1 cellular context compared by ENCODE assay signal in genomic region chr19:488505-489417, GRCh38.
TF ChIP-seq lines count a peak whose summit lies in the region.

No MANE protein-coding gene starts in this region.

TF ChIP-seq in HepG2, 621 proteins besides CTCF, POLR2A, EP300 and RAD21 (continued from another document and continues in another):
- TF ChIP-seq GMEB2 (CRISPR knock-in tag; IDR thresholded peaks at IDR 0.05; ENCODE audit: low read depth), result peak; percentile 83
- no peak for TF ChIP-seq ZNF781 (CRISPR knock-in tag; IDR thresholded peaks at IDR 0.05; ENCODE audit: borderline replicate concordance, not compliant biosample characterization)
- TF ChIP-seq ZNF672 (CRISPR knock-in tag; IDR thresholded peaks at IDR 0.05), result 0 out of 2 replicates have a peak, but pooled peaks have one; percentile 47
- peak; percentile 95 for TF ChIP-seq KLF12 (CRISPR knock-in tag; IDR thresholded peaks at IDR 0.05; ENCODE audit: borderline replicate concordance)
- TF ChIP-seq JUN (CRISPR knock-in tag; IDR thresholded peaks at IDR 0.05), result peak; percentile 36
- TF ChIP-seq, protein P1, sequence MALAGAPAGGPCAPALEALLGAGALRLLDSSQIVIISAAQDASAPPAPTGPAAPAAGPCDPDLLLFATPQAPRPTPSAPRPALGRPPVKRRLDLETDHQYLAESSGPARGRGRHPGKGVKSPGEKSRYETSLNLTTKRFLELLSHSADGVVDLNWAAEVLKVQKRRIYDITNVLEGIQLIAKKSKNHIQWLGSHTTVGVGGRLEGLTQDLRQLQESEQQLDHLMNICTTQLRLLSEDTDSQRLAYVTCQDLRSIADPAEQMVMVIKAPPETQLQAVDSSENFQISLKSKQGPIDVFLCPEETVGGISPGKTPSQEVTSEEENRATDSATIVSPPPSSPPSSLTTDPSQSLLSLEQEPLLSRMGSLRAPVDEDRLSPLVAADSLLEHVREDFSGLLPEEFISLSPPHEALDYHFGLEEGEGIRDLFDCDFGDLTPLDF (CRISPR knock-in tag; IDR thresholded peaks at IDR 0.05), result peak; percentile 95
- TF ChIP-seq FOXM1 (CRISPR knock-in tag; IDR thresholded peaks at IDR 0.05), result no peak
- TF ChIP-seq STAG1 (CRISPR knock-in tag; IDR thresholded peaks at IDR 0.05), result peak; percentile 1; the same call in 1 of the 2 replicates
- no peak; the same call in 1 of the 2 replicates for TF ChIP-seq ZNF543 (CRISPR knock-in tag; IDR thresholded peaks at IDR 0.05)
- TF ChIP-seq, protein P2, sequence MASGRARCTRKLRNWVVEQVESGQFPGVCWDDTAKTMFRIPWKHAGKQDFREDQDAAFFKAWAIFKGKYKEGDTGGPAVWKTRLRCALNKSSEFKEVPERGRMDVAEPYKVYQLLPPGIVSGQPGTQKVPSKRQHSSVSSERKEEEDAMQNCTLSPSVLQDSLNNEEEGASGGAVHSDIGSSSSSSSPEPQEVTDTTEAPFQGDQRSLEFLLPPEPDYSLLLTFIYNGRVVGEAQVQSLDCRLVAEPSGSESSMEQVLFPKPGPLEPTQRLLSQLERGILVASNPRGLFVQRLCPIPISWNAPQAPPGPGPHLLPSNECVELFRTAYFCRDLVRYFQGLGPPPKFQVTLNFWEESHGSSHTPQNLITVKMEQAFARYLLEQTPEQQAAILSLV (CRISPR knock-in tag; IDR thresholded peaks at IDR 0.05; ENCODE audit: borderline replicate concordance), result peak; percentile 91
- no peak for TF ChIP-seq ZNF160 (CRISPR knock-in tag; IDR thresholded peaks at IDR 0.05)
- no peak for TF ChIP-seq ZNF512 (CRISPR knock-in tag; IDR thresholded peaks at IDR 0.05)
- TF ChIP-seq CENPT (CRISPR knock-in tag; IDR thresholded peaks at IDR 0.05; ENCODE audit: low read depth), result no peak
- no peak for TF ChIP-seq MTA3 (CRISPR knock-in tag; IDR thresholded peaks at IDR 0.05)
- TF ChIP-seq RFX1 (IDR thresholded peaks at IDR 0.05), result no peak
- TF ChIP-seq GFI1 (CRISPR knock-in tag; IDR thresholded peaks at IDR 0.05; ENCODE audit: borderline replicate concordance), result no peak
- TF ChIP-seq EED (CRISPR knock-in tag; IDR thresholded peaks at IDR 0.05), result peak; percentile 30; the same call in 1 of the 2 replicates
- TF ChIP-seq ZNF607 (CRISPR knock-in tag; IDR thresholded peaks at IDR 0.05; ENCODE audit: borderline replicate concordance), result 0 out of 2 replicates have a peak, but pooled peaks have one; percentile 40
- TF ChIP-seq, protein P3, sequence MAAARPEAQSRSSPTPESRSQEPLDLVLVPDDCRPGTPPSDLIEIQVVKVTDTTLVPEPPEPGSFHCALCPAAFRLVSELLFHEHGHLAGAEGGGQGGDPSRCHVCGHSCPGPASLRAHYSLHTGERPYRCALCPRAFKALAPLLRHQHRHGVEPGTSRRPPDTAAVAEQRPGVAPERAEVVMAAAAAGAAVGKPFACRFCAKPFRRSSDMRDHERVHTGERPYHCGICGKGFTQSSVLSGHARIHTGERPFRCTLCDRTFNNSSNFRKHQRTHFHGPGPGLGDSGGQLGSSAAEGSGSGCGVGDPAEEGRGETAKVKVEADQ (CRISPR knock-in tag; IDR thresholded peaks at IDR 0.05; ENCODE audit: borderline replicate concordance), result no peak; the same call in 1 of the 2 replicates
- 0 out of 2 replicates have a peak, but pooled peaks have one; percentile 25 for TF ChIP-seq MTF1 (CRISPR knock-in tag; IDR thresholded peaks at IDR 0.05)
- no peak; the same call in none of the 2 replicates for TF ChIP-seq TBX2 (CRISPR knock-in tag; IDR thresholded peaks at IDR 0.05; ENCODE audit: borderline replicate concordance)
- TF ChIP-seq TARDBP (CRISPR knock-in tag; IDR thresholded peaks at IDR 0.05), result peak; percentile 90; the same call in 1 of the 2 replicates
- TF ChIP-seq ZNF280B (CRISPR knock-in tag; IDR thresholded peaks at IDR 0.05; ENCODE audit: borderline replicate concordance), result no peak
- TF ChIP-seq NBN (conservative IDR thresholded peaks at IDR 0.05), result no peak
- TF ChIP-seq HOXA5 (CRISPR knock-in tag; IDR thresholded peaks at IDR 0.05), result no peak; the same call in none of the 2 replicates
- 0 out of 2 replicates have a peak, but pooled peaks have one; percentile 14 for TF ChIP-seq MIXL1 (CRISPR knock-in tag; IDR thresholded peaks at IDR 0.05)
- peak; percentile 95 for TF ChIP-seq SP5 (CRISPR knock-in tag; IDR thresholded peaks at IDR 0.05; ENCODE audit: borderline replicate concordance, low read depth)
- 0 out of 2 replicates have a peak, but pooled peaks have one; percentile 13 for TF ChIP-seq NR0B2 (CRISPR knock-in tag; IDR thresholded peaks at IDR 0.05)
- TF ChIP-seq KAT8 (CRISPR knock-in tag; IDR thresholded peaks at IDR 0.05), result 0 out of 2 replicates have a peak, but pooled peaks have one; percentile 64
- no peak for TF ChIP-seq ATM (IDR thresholded peaks at IDR 0.05; ENCODE audit: borderline replicate concordance)
- TF ChIP-seq CEBPB (IDR thresholded peaks at IDR 0.05; ENCODE audit: borderline replicate concordance, low read depth, low read length), result no peak
- TF ChIP-seq KLF11 (CRISPR knock-in tag; IDR thresholded peaks at IDR 0.05), result no peak
- no peak for TF ChIP-seq MBNL3 (CRISPR knock-in tag; conservative IDR thresholded peaks at IDR 0.05)
- TF ChIP-seq THYN1 (CRISPR knock-in tag; IDR thresholded peaks at IDR 0.05; ENCODE audit: borderline replicate concordance, low read depth), result no peak
- TF ChIP-seq BCLAF1 (IDR thresholded peaks at IDR 0.05), result no peak
- TF ChIP-seq CHD2 (IDR thresholded peaks at IDR 0.05; ENCODE audit: low read depth, low read length), result no peak
- TF ChIP-seq BCL3 (CRISPR knock-in tag; IDR thresholded peaks at IDR 0.05), result peak; percentile 69; the same call in 1 of the 2 replicates
- TF ChIP-seq ATAD3A (CRISPR knock-in tag; IDR thresholded peaks at IDR 0.05), result no peak
- TF ChIP-seq EZH2 (conservative IDR thresholded peaks at IDR 0.05; ENCODE audit: low read depth, low read length), result no peak
- peak; percentile 68 for TF ChIP-seq ELF3 (CRISPR knock-in tag; IDR thresholded peaks at IDR 0.05)
- peak; percentile 77 for TF ChIP-seq POLR2AphosphoS5 (IDR thresholded peaks at IDR 0.05; ENCODE audit: low read depth, low read length)
- TF ChIP-seq NFKBIZ (CRISPR knock-in tag; IDR thresholded peaks at IDR 0.05), result 0 out of 2 replicates have a peak, but pooled peaks have one; percentile 24
- TF ChIP-seq SRSF4 (IDR thresholded peaks at IDR 0.05; ENCODE audit: low read depth, low read length, poor library complexity, severe bottlenecking), result no peak
- TF ChIP-seq TCF7 (IDR thresholded peaks at IDR 0.05; ENCODE audit: low read depth), result no peak
